ENCODE assay signal across 8 cellular contexts in the genomic region with DNA sequence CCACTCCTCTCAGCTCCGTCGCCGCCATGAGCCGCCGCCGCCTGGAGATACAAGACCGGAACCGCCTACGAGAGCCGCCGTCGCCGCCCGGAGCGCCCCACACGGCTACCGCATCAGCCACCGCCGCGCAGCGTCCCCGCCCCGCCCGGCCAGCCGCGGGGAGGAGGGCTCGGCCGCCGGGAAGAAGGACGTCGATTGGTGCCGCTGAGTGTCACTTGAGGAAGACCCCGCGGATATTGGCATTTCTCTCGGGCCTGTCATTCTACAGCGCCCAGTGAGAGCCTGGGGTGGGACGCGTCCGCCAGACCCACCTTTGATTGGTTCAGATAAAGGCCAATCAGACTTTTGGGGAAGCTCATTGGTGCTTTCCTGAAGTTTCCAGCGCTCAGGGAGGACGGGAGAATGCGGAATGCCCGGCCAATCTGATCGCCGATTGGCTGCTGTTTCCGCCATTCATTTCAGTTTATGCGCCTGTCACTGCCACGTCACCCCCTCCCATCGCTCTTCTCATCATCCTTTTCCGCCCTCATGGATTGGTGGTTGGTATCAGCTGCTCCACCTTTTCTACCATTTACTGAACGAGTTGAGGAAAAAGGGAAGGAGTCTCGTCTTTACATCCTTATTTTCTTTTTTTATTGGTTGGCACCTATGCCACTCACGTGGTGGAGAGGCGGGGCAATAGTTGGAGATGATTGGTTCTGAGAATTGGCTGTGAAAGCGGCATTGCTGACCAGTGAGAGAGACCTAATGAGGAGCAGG. TPM values are rescaled to one million over a fixed set of nuclear protein-coding genes. Genes with fewer than 3 reads are reported as not detected.
DNase-seq lines count a peak whose midpoint lies in the region; ATAC-seq, FAIRE-seq and TF ChIP-seq lines count a peak whose summit lies in the region.

TSS of gene OSBP (minus strand) at position 138 of the 759 bp plus-strand sequence. CDS start at position 28, 110 bp downstream.

- peak within 1 kb of the TSS; percentile 85 for H3K9ac ChIP-seq in HepG2 (ENCODE audit: insufficient read depth, low read depth, low read length)

- H3K27me3 Mint-ChIP-seq in CD4-positive, CD25-positive, alpha-beta regulatory T cell: no peaks in the 10 kb centered on the region
- no peaks in the 10 kb centered on the region for H3K27me3 Mint-ChIP-seq in activated CD4-positive, alpha-beta memory T cell treated with anti-CD3 and anti-CD28 coated beads for 36 hours

- no peak for TF ChIP-seq RAD21 in HepG2 (CRISPR knock-in tag; IDR thresholded peaks at IDR 0.05)

- peak; percentile 81 to 85 for ATAC-seq in CD4-positive, CD25-positive, alpha-beta regulatory T cell (ENCODE audit: low read depth in 2 of 2)
- peak; percentile 85 for ATAC-seq in GM19438 (IDR thresholded peaks at IDR 0.05; ENCODE audit: low read depth, unreplicated experiment)
- ATAC-seq in HG03575 (IDR thresholded peaks at IDR 0.05; ENCODE audit: extremely low read depth, insufficient number of reproducible peaks, low FRiP score, unreplicated experiment): peak; percentile 73
- peak; percentile 96 for ATAC-seq in HepG2

- H3K4me1 ChIP-seq in CD4-positive, CD25-positive, alpha-beta regulatory T cell (ENCODE audit: control insufficient read depth, insufficient read depth, low read length, poor library complexity, severe bottlenecking): peaks cover 39% of the 10 kb centered on the region
- H3K4me1 ChIP-seq in HepG2 (ENCODE audit: insufficient read depth, low read length): peaks cover 53% of the 10 kb centered on the region

- FAIRE-seq in HepG2 (lab: Jason Lieb, UNC): peak; percentile 99

- H3K9me3 ChIP-seq in CD4-positive, CD25-positive, alpha-beta regulatory T cell (ENCODE audit: control insufficient read depth in 2 of 2, low read length in 2 of 2): no peaks in the 10 kb centered on the region
- no peaks in the 10 kb centered on the region for H3K9me3 ChIP-seq in HepG2 (ENCODE audit: low read length)

- H2AFZ ChIP-seq in HepG2 (ENCODE audit: low read length): peak within 1 kb of the TSS; percentile 7

- H3K36me3 ChIP-seq in CD4-positive, CD25-positive, alpha-beta regulatory T cell (ENCODE audit: control insufficient read depth, insufficient read depth, low read length): peaks cover 10% of the 10 kb centered on the region
- 0 out of 5 replicates have a peak, but pooled peaks cover 0 to 4% of the 10 kb centered on the region in 2 experiments for H3K36me3 ChIP-seq in HepG2 (replicated peaks in 1 of 2; ENCODE audit: control insufficient read depth in 1 of 2, insufficient read depth in 2 of 2, low read length in 2 of 2)

- no peak for TF ChIP-seq CTCF in HepG2 (CRISPR knock-in tag; IDR thresholded peaks at IDR 0.05)

- TF ChIP-seq EP300 in HepG2 (IDR thresholded peaks at IDR 0.05; ENCODE audit: low read depth in 2 of 2, low read length in 2 of 2): no peak
- TF ChIP-seq EP300 in HepG2 (CRISPR knock-in tag; IDR thresholded peaks at IDR 0.05; ENCODE audit: borderline replicate concordance): no peak

- H3K27me3 ChIP-seq in CD4-positive, CD25-positive, alpha-beta regulatory T cell (ENCODE audit: control insufficient read depth, insufficient read depth, low read length): no peaks in the 10 kb centered on the region
- H3K27me3 ChIP-seq in HepG2 (ENCODE audit: control insufficient read depth in 1 of 2, insufficient read depth in 2 of 2, low read length in 2 of 2): no peaks in the 10 kb centered on the region; a peak in 1 of 5 replicates

- 2% methylated on average over 26 of the region's 55 CpGs for WGBS in HepG2 (ENCODE audit: low lambda C conversion rate)

- peaks cover 41% of the 10 kb centered on the region for H3K79me2 ChIP-seq in HepG2 (ENCODE audit: insufficient read depth, low read length)

- H3K36me3 Mint-ChIP-seq in CD4-positive, CD25-positive, alpha-beta regulatory T cell: peaks cover 3% of the 10 kb centered on the region
- peaks cover 11% of the 10 kb centered on the region for H3K36me3 Mint-ChIP-seq in activated CD4-positive, alpha-beta memory T cell treated with anti-CD3 and anti-CD28 coated beads for 36 hours

- H3K9me3 Mint-ChIP-seq in CD4-positive, CD25-positive, alpha-beta regulatory T cell: no peaks in the 10 kb centered on the region
- no peaks in the 10 kb centered on the region for H3K9me3 Mint-ChIP-seq in activated CD4-positive, alpha-beta memory T cell treated with anti-CD3 and anti-CD28 coated beads for 36 hours

- POLR2A ChIA-PET in activated CD4-positive, alpha-beta memory T cell treated with anti-CD3 and anti-CD28 coated beads for 36 hours (lab: Charles Lee): interaction anchor here (0.8 to 2.9 kb wide), 6 partner anchors 18 to 79 kb away, joined by 3 to 23 read pairs (median 6); partner anchors contain the start of gene PATL1
- POLR2A ChIA-PET in HepG2 (lab: Yijun Ruan, JAX): interaction anchor here (0.5 to 4.4 kb wide), 15 partner anchors 10 to 195 kb away, joined by 3 to 42 read pairs (median 4); partner anchors contain the start of genes MRPL16 and PATL1

- H3K4me2 ChIP-seq in HepG2 (ENCODE audit: low read depth, low read length): peak within 1 kb of the TSS; percentile 94

- intact Hi-C loops in activated CD4-positive, alpha-beta memory T cell treated with anti-CD3 and anti-CD28 coated beads for 36 hours (cut with micrococcal nuclease): loop anchor here (1.0 to 5.0 kb wide), 10 partner anchors 50 to 1039 kb away; partner anchors contain the start of genes LPXN, MRPL16, PATL1 and STX3
- intact Hi-C loops in HepG2 (cut with micrococcal nuclease; ENCODE audit: unreplicated experiment): loop anchor here (1.0 to 2.0 kb wide), 2 partner anchors 53 to 65 kb away; partner anchors contain the start of gene PATL1

- CTCF ChIA-PET in activated CD4-positive, alpha-beta memory T cell treated with anti-CD3 and anti-CD28 coated beads for 36 hours (lab: Charles Lee): interaction anchor here (0.5 to 2.4 kb wide), 4 partner anchors 21 to 138 kb away, joined by 3 to 13 read pairs (median 10); partner anchors contain the start of gene PATL1
- CTCF ChIA-PET in HepG2 (lab: Yijun Ruan, JAX; ENCODE audit: low intra/inter-chr PET ratio, low total read pairs): no interaction called here

- H3K4me3 Mint-ChIP-seq in CD4-positive, CD25-positive, alpha-beta regulatory T cell: peak within 1 kb of the TSS; percentile 79 to 98 (median 94)
- H3K4me3 Mint-ChIP-seq in activated CD4-positive, alpha-beta memory T cell treated with anti-CD3 and anti-CD28 coated beads for 36 hours: peak within 1 kb of the TSS; percentile 89

- peak; percentile 40 to 68; a peak in 3 of 4 replicates for TF ChIP-seq POLR2A in HepG2 (IDR thresholded peaks at IDR 0.05; ENCODE audit: insufficient read depth in 1 of 2, low read depth in 2 of 2, low read length in 2 of 2)

- H3K27ac ChIP-seq in CD4-positive, CD25-positive, alpha-beta regulatory T cell (ENCODE audit: insufficient read depth, low read length, poor library complexity, severe bottlenecking): peak within 1 kb of the TSS; percentile 97
- H3K27ac ChIP-seq in HepG2 (ENCODE audit: extremely low read length, insufficient read depth, low read length): peak within 1 kb of the TSS; percentile 80

- no TSS peak for BruUV-seq in HepG2 (replicated peaks; lab: Mats Ljungman, UMichigan)

- H3K4me3 ChIP-seq in CD4-positive, CD25-positive, alpha-beta regulatory T cell (ENCODE audit: low read depth, low read length): peak within 1 kb of the TSS; percentile 92
- H3K4me3 ChIP-seq in HepG2 (replicated peaks in 1 of 3; ENCODE audit: insufficient read depth in 1 of 3, low read depth in 2 of 3, low read length in 3 of 3): peak within 1 kb of the TSS; percentile 84 to 93 (median 90)

- H3K4me1 Mint-ChIP-seq in CD4-positive, CD25-positive, alpha-beta regulatory T cell: peaks cover 14 to 48% (median 34%) of the 10 kb centered on the region in 4 donors
- peaks cover 41% of the 10 kb centered on the region for H3K4me1 Mint-ChIP-seq in activated CD4-positive, alpha-beta memory T cell treated with anti-CD3 and anti-CD28 coated beads for 36 hours (ENCODE audit: low read depth)

- peak within 1 kb of the TSS; percentile 96 to 99 (median 98) for H3K27ac Mint-ChIP-seq in CD4-positive, CD25-positive, alpha-beta regulatory T cell
- peak within 1 kb of the TSS; percentile 95 for H3K27ac Mint-ChIP-seq in activated CD4-positive, alpha-beta memory T cell treated with anti-CD3 and anti-CD28 coated beads for 36 hours

- peak; percentile 97 to 100 (median 99) for DNase-seq in CD4-positive, CD25-positive, alpha-beta regulatory T cell
- peak; percentile 99 for DNase-seq in NCI-H82 treated with DMSO at 0.1 percent for 48 hours (lab: John Stamatoyannopoulos, UW; ENCODE audit: unreplicated experiment)
- peak; percentile 99 for DNase-seq in activated CD4-positive, alpha-beta memory T cell treated with anti-CD3 and anti-CD28 coated beads for 36 hours
- peak; percentile 100 for DNase-seq in dermis microvascular lymphatic vessel endothelial cell (ENCODE audit: low read depth in 2 of 2)
- peak; percentile 99 for DNase-seq in HepG2 (ENCODE audit: low spot score)
- peak; percentile 96 for DNase-seq in stimulated activated CD4-positive, alpha-beta T cell treated with anti-CD3 and anti-CD28 coated beads, Interleukin-4, amount 100 ng/mL, for 1 hour

- H4K20me1 ChIP-seq in HepG2 (ENCODE audit: insufficient read depth, low read length): peaks cover 8% of the 10 kb centered on the region

- in situ Hi-C loops in HepG2 (cut with HindIII; ENCODE audit: extremely low pct_ligation_motif_present, low pct_unique_long_range_greater_than_20kb): no loop called here

RNA-seq across cellular contexts. Expression of gene OSBP, which starts in this region (rescaled TPM):
- total RNA-seq in CD4-positive, CD25-positive, alpha-beta regulatory T cell: 50.9 TPM
- polyA plus RNA-seq in CD4-positive, CD25-positive, alpha-beta regulatory T cell: 10 to 100 TPM; 23.9 to 30.9 (median 27.3) TPM
- total RNA-seq in activated CD4-positive, alpha-beta memory T cell treated with anti-CD3 and anti-CD28 coated beads for 36 hours: 10 to 100 TPM; 37.2 to 40.9 TPM
- total RNA-seq in dermis microvascular lymphatic vessel endothelial cell (37.1 and 62.6 TPM in 2 replicates), HepG2 (2016; rRNA removed; fragmentation: Illumina TruSeq; extraction: Trizol) (13.5 and 23.0 TPM in 2 replicates)
- 2.7 and 3.3 TPM in 2 replicates for total RNA-seq in HepG2 (2016; cell fraction: cytosol; rRNA removed; fragmentation: Illumina TruSeq; extraction: Trizol; ENCODE audit: low read depth)
- 12.8 and 21.9 TPM in 2 replicates for total RNA-seq in HepG2 (2016; cell fraction: insoluble cytoplasmic fraction; rRNA removed; fragmentation: Illumina TruSeq; extraction: Trizol)
- total RNA-seq in HepG2 (2016; cell fraction: membrane; rRNA removed; fragmentation: Illumina TruSeq; extraction: Trizol): 9.1 and 9.5 TPM in 2 replicates
- total RNA-seq in HepG2 (2016; cell fraction: nucleus; rRNA removed; fragmentation: Illumina TruSeq; extraction: Trizol): 20.1 and 23.2 TPM in 2 replicates
- 12.1 and 12.5 TPM in 2 replicates for polyA plus RNA-seq in HepG2 (2011; rRNA removed)
- polyA plus RNA-seq in HepG2 (2011; cell fraction: cytosol; rRNA removed): 7.0 and 11.1 TPM in 2 replicates
- 12.1 and 14.0 TPM in 2 replicates for polyA plus RNA-seq in HepG2 (2011; cell fraction: nucleus; rRNA removed)
- 19.3 and 22.7 TPM in 2 replicates for polyA plus RNA-seq in HepG2 (2012)
- polyA plus RNA-seq in HepG2 (2016; cell fraction: cytosol; fragmentation: Illumina TruSeq; extraction: Trizol; ENCODE audit: low read depth): 1.6 and 1.8 TPM in 2 replicates
- polyA plus RNA-seq in HepG2 (2016; cell fraction: insoluble cytoplasmic fraction; fragmentation: Illumina TruSeq; extraction: Trizol; ENCODE audit: low read depth): 18.6 and 21.3 TPM in 2 replicates
- 3.9 and 4.6 TPM in 2 replicates for polyA plus RNA-seq in HepG2 (2016; cell fraction: membrane; fragmentation: Illumina TruSeq; extraction: Trizol; ENCODE audit: low read depth)
- polyA plus RNA-seq in HepG2 (2016; cell fraction: nucleus; fragmentation: Illumina TruSeq; extraction: Trizol; ENCODE audit: insufficient read depth, low read depth): 22.7 and 22.9 TPM in 2 replicates
- polyA minus RNA-seq in HepG2 (2011; rRNA and poly(A)+ RNA removed; ENCODE audit: low replicate concordance): 14.8 and 21.1 TPM in 2 replicates
- polyA minus RNA-seq in HepG2 (2011; cell fraction: cytosol; rRNA and poly(A)+ RNA removed): 18.6 and 21.7 TPM in 2 replicates
- polyA minus RNA-seq in HepG2 (2011; cell fraction: nucleus; rRNA and poly(A)+ RNA removed): 26.3 and 27.6 TPM in 2 replicates

Comparison
In these comparisons a context has a peak if more than half of its experiments do, and no peak if none do; other contexts are left out.
1. Peak in every context shown above with its lines: DNase-seq, ATAC-seq, H3K4me3 ChIP-seq and H3K27ac ChIP-seq.